ENCODE assay signal across 8 cellular contexts in the genomic region with DNA sequence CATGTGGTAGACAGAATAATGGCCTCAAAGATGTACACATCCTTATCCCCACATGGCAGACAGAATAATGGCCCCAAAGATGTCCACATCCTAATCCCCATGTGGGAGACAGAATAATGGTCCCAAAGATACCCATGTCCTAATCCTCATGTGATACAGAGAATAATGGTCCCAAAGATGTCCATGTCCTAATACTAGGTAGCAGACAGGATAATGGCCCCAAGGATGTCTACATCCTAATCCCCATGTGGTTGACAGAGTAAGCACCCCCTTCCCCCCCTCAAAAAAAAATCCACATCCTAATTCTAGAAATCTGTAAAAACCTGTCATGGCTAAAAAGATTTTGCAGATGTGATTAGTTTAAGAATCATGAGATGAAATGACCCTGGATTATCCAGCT.
DNase-seq lines count a peak whose midpoint lies in the region; ATAC-seq, FAIRE-seq and TF ChIP-seq lines count a peak whose summit lies in the region.
"Not testable (repeated sequence)": the region's sequence is repeated elsewhere in the genome, so short reads cannot be mapped to it uniquely, and the experiment has no call there.

No MANE protein-coding gene starts in this region.

- not testable (repeated sequence) for H4K5ac ChIP-seq in mesendoderm (ENCODE audit: low read length)

- H4K8ac ChIP-seq in mesendoderm (ENCODE audit: low read depth, low read length); trophoblast cell (ENCODE audit: low read depth, low read length): not testable (repeated sequence)

- H3K9me3 Mint-ChIP-seq in CD14-positive monocyte (peaks cover 14 to 46% (median 38%) of the 10 kb centered on the region in 7 donors), endothelial cell (ENCODE audit: unreplicated experiment) (peaks cover 52% of the 10 kb centered on the region)

- not testable (repeated sequence) for H2BK5ac ChIP-seq in mesendoderm (ENCODE audit: low read length); trophoblast cell (ENCODE audit: low read depth, low read length, poor library complexity)

- not testable (repeated sequence) for ATAC-seq in HepG2
- ATAC-seq in upper lobe of right lung, result peak; percentile 14

- H2BK120ac ChIP-seq in mesendoderm (ENCODE audit: low read depth, low read length); trophoblast cell (ENCODE audit: insufficient read depth, low read length, poor library complexity): not testable (repeated sequence)

- H3K56ac ChIP-seq in mesendoderm (ENCODE audit: low read length), result not testable (repeated sequence)

- not testable (repeated sequence) for H2AK5ac ChIP-seq in mesendoderm (ENCODE audit: low read length); trophoblast cell (ENCODE audit: low read length)

- H3K4me1 Mint-ChIP-seq in CD14-positive monocyte; endothelial cell (ENCODE audit: unreplicated experiment): not testable (repeated sequence)

- POLR2A ChIA-PET in HepG2 (lab: Yijun Ruan, JAX), result not testable (repeated sequence)

- H4K20me1 ChIP-seq in HepG2 (ENCODE audit: insufficient read depth, low read length), result not testable (repeated sequence)

- not testable (repeated sequence) for H2BK12ac ChIP-seq in trophoblast cell (ENCODE audit: low read length)

- TF ChIP-seq EP300 in HepG2 (IDR thresholded peaks at IDR 0.05; ENCODE audit: low read depth in 2 of 2, low read length in 2 of 2); HepG2 (CRISPR knock-in tag; IDR thresholded peaks at IDR 0.05; ENCODE audit: borderline replicate concordance): not testable (repeated sequence)

- not testable (repeated sequence) for H3K36me3 ChIP-seq in right atrium auricular region; HepG2 (replicated peaks in 1 of 2; ENCODE audit: control insufficient read depth in 1 of 2, insufficient read depth in 2 of 2, low read length in 2 of 2); mesendoderm (ENCODE audit: control insufficient read depth, insufficient read depth, low read length); trophoblast cell (ENCODE audit: control insufficient read depth in 1 of 2, insufficient read depth in 2 of 2, low read length in 2 of 2); upper lobe of right lung

- not testable (repeated sequence) for H3K79me2 ChIP-seq in HepG2 (ENCODE audit: insufficient read depth, low read length); mesendoderm (ENCODE audit: control insufficient read depth, insufficient read depth, low read length); trophoblast cell (ENCODE audit: control insufficient read depth, insufficient read depth, low read length, poor library complexity)

- H2AFZ ChIP-seq in HepG2 (ENCODE audit: low read length); trophoblast cell (ENCODE audit: insufficient read depth, low read length, poor library complexity): not testable (repeated sequence)

- peak; percentile 24 for DNase-seq in CD14-positive monocyte (ENCODE audit: low spot score)
- DNase-seq in endothelial cell (ENCODE audit: low spot score); HepG2 (ENCODE audit: low spot score); mesendoderm; trophoblast cell; upper lobe of right lung: not testable (repeated sequence)
- DNase-seq in right atrium auricular region (ENCODE audit: low spot score), result peak; percentile 21

- not testable (repeated sequence) for H3K14ac ChIP-seq in trophoblast cell (ENCODE audit: low read length)

- not testable (repeated sequence) for H3K27me3 Mint-ChIP-seq in CD14-positive monocyte (ENCODE audit: low read depth in 3 of 3)
- peaks cover 12% of the 10 kb centered on the region for H3K27me3 Mint-ChIP-seq in endothelial cell (ENCODE audit: unreplicated experiment)

- H3K27ac Mint-ChIP-seq in CD14-positive monocyte, result not testable (repeated sequence)
- peak overlapping the region; percentile 32 for H3K27ac Mint-ChIP-seq in endothelial cell (ENCODE audit: unreplicated experiment)

- H3K23ac ChIP-seq in mesendoderm (ENCODE audit: low read length); trophoblast cell (ENCODE audit: low read length): not testable (repeated sequence)

- intact Hi-C loops in CD14-positive monocyte (cut with micrococcal nuclease); HepG2 (cut with micrococcal nuclease; ENCODE audit: unreplicated experiment); upper lobe of right lung (cut with DNase I): not testable (repeated sequence)

- H2BK15ac ChIP-seq in mesendoderm (replicated peaks; ENCODE audit: low read depth), result not testable (repeated sequence)

- not testable (repeated sequence) for H4K12ac ChIP-seq in trophoblast cell (ENCODE audit: low read depth, low read length)

- not testable (repeated sequence) for H3K36me3 Mint-ChIP-seq in CD14-positive monocyte
- peaks cover 19% of the 10 kb centered on the region for H3K36me3 Mint-ChIP-seq in endothelial cell (ENCODE audit: low read depth, unreplicated experiment)

- not testable (repeated sequence) for H3K4ac ChIP-seq in mesendoderm (ENCODE audit: low read depth, low read length); trophoblast cell (ENCODE audit: low read depth, low read length)

- H3K27me3 ChIP-seq in right atrium auricular region; HepG2 (ENCODE audit: control insufficient read depth in 1 of 2, insufficient read depth in 2 of 2, low read length in 2 of 2); mesendoderm (ENCODE audit: insufficient read depth, low read length, poor library complexity); trophoblast cell (ENCODE audit: insufficient read depth, low read length); upper lobe of right lung: not testable (repeated sequence)

- H3K4me3 Mint-ChIP-seq in CD14-positive monocyte; endothelial cell (ENCODE audit: unreplicated experiment): not testable (repeated sequence)

- not testable (repeated sequence) for H3K27ac ChIP-seq in right atrium auricular region; HepG2 (ENCODE audit: extremely low read length, insufficient read depth, low read length); mesendoderm (ENCODE audit: low read depth, low read length); trophoblast cell (ENCODE audit: low read depth, low read length); upper lobe of right lung

- not testable (repeated sequence) for TF ChIP-seq CTCF in CD14-positive monocyte (IDR thresholded peaks at IDR 0.05); endothelial cell (IDR thresholded peaks at IDR 0.05; ENCODE audit: unreplicated experiment); right atrium auricular region (IDR thresholded peaks at IDR 0.05); HepG2 (CRISPR knock-in tag; IDR thresholded peaks at IDR 0.05); upper lobe of right lung (IDR thresholded peaks at IDR 0.05)

- CTCF ChIA-PET in HepG2 (lab: Yijun Ruan, JAX; ENCODE audit: low intra/inter-chr PET ratio, low total read pairs), result not testable (repeated sequence)

- not testable (repeated sequence) for H3K4me3 ChIP-seq in right atrium auricular region; HepG2 (replicated peaks in 1 of 3; ENCODE audit: insufficient read depth in 1 of 3, low read depth in 2 of 3, low read length in 3 of 3); trophoblast cell (ENCODE audit: low read depth, low read length); upper lobe of right lung
- H3K4me3 ChIP-seq in iPS-18c (ENCODE audit: insufficient read depth, low read depth, low read length) (peak overlapping the region; percentile 21; the same call in 1 of the 2 replicates), mesendoderm (ENCODE audit: low read length) (peak overlapping the region; percentile 73)

- not testable (repeated sequence) for FAIRE-seq in HepG2 (lab: Jason Lieb, UNC)

- not testable (repeated sequence) for H3K79me1 ChIP-seq in mesendoderm (ENCODE audit: low read length); trophoblast cell (ENCODE audit: low read length)

- H3K4me1 ChIP-seq in right atrium auricular region; HepG2 (ENCODE audit: insufficient read depth, low read length); mesendoderm (ENCODE audit: control insufficient read depth, low read depth, low read length); trophoblast cell (ENCODE audit: control insufficient read depth in 1 of 2, insufficient read depth in 2 of 2, low read length in 2 of 2); upper lobe of right lung: not testable (repeated sequence)

- TF ChIP-seq POLR2A in HepG2 (IDR thresholded peaks at IDR 0.05; ENCODE audit: insufficient read depth in 1 of 2, low read depth in 2 of 2, low read length in 2 of 2), result not testable (repeated sequence)

- not testable (repeated sequence) for H3K9ac ChIP-seq in HepG2 (ENCODE audit: insufficient read depth, low read depth, low read length); mesendoderm (ENCODE audit: low read length)
- peak overlapping the region; percentile 4 for H3K9ac ChIP-seq in trophoblast cell (ENCODE audit: low read length)

- H3K18ac ChIP-seq in mesendoderm (ENCODE audit: low read length); trophoblast cell (ENCODE audit: low read length): not testable (repeated sequence)

- H3K9me3 ChIP-seq in right atrium auricular region (peaks cover 0 to 19% of the 10 kb centered on the region in 2 donors), iPS-18c (ENCODE audit: control insufficient read depth, insufficient read depth, low read length) (peaks cover 32% of the 10 kb centered on the region), HepG2 (ENCODE audit: low read length) (peaks cover 81% of the 10 kb centered on the region), upper lobe of right lung (peaks cover 12% of the 10 kb centered on the region)
- H3K9me3 ChIP-seq in trophoblast cell (ENCODE audit: insufficient read depth, low read depth, low read length), result not testable (repeated sequence)

- BruUV-seq in HepG2 (replicated peaks; lab: Mats Ljungman, UMichigan), result not testable (repeated sequence)

- not testable (repeated sequence) for TF ChIP-seq RAD21 in HepG2 (CRISPR knock-in tag; IDR thresholded peaks at IDR 0.05)

- H3K4me2 ChIP-seq in HepG2 (ENCODE audit: low read depth, low read length); mesendoderm (ENCODE audit: low read length); trophoblast cell (ENCODE audit: low read length): not testable (repeated sequence)

- not testable (repeated sequence) for H4K91ac ChIP-seq in trophoblast cell (ENCODE audit: low read depth, low read length)

- in situ Hi-C loops in HepG2 (cut with HindIII; ENCODE audit: extremely low pct_ligation_motif_present, low pct_unique_long_range_greater_than_20kb), result not testable (repeated sequence)
